2 cellular contexts compared by ENCODE assay signal in genomic region chr6:157131250-157131649, GRCh38.
TF ChIP-seq lines count a peak whose summit lies in the region.

No MANE protein-coding gene starts in this region.

TF ChIP-seq in HepG2, 621 proteins besides CTCF, POLR2A, EP300 and RAD21:
- no peak for TF ChIP-seq KMT2B (CRISPR knock-in tag; IDR thresholded peaks at IDR 0.05)
- no peak for TF ChIP-seq HMG20B (CRISPR knock-in tag; conservative IDR thresholded peaks at IDR 0.05)
- TF ChIP-seq FOXP1 (IDR thresholded peaks at IDR 0.05): no peak
- TF ChIP-seq FOXP1 (CRISPR knock-in tag; IDR thresholded peaks at IDR 0.05): no peak
- no peak for TF ChIP-seq TIGD3 (CRISPR knock-in tag; IDR thresholded peaks at IDR 0.05; ENCODE audit: borderline replicate concordance)
- no peak for TF ChIP-seq FUBP1 (CRISPR knock-in tag; IDR thresholded peaks at IDR 0.05; ENCODE audit: borderline replicate concordance)
- TF ChIP-seq ARID5B (CRISPR knock-in tag; IDR thresholded peaks at IDR 0.05): no peak
- TF ChIP-seq GMEB1 (CRISPR knock-in tag; IDR thresholded peaks at IDR 0.05; ENCODE audit: borderline replicate concordance): no peak
- TF ChIP-seq PLSCR1 (CRISPR knock-in tag; IDR thresholded peaks at IDR 0.05; ENCODE audit: borderline replicate concordance): no peak
- TF ChIP-seq MYC (CRISPR knock-in tag; IDR thresholded peaks at IDR 0.05; ENCODE audit: borderline replicate concordance): no peak

TF ChIP-seq in SK-N-SH, 30 proteins besides CTCF, POLR2A, EP300 and RAD21:
- no peak for TF ChIP-seq MAX (IDR thresholded peaks at IDR 0.05; ENCODE audit: low read depth)
- no peak for TF ChIP-seq SMC3 (IDR thresholded peaks at IDR 0.05; ENCODE audit: low read depth, low read length)
- TF ChIP-seq NRF1 (IDR thresholded peaks at IDR 0.05; ENCODE audit: low read depth, low read length): no peak
TF ChIP-seq in SK-N-SH: peak in this region for 0.
